ENCODE assay signal across 18 cellular contexts in genomic region chr17:71203953-71204352, GRCh38.
"Had no signal": no experiment of that assay in that cellular context is flagged by ENCODE, and none has a peak within 500 bp of the region (broad histone marks: within the 10 kb centered on the region; RNA-seq: fewer than 3 reads in every experiment).

No MANE protein-coding gene starts in this region.

- DNase-seq: activated CD4-positive, alpha-beta T cell treated with anti-CD3 and anti-CD28 coated beads for 4 hours; activated CD8-positive, alpha-beta T cell treated with anti-CD3 and anti-CD28 coated beads for 36 hours; activated gamma-delta T cell treated with Interleukin-2 at 50 U/mL for 16 hours; activated T-cell treated with anti-CD3 and anti-CD28 coated beads, Interleukin-2, amount 50 U/mL, for 72 hours; amniotic stem cell; body of pancreas; cortex of kidney; effector CD8-positive, alpha-beta T cell; heart right ventricle; psoas muscle; right lobe of liver had no signal

- H3K36me3 Mint-ChIP-seq: activated naive CD8-positive, alpha-beta T cell; WTC11 had no signal

- H3K27me3 ChIP-seq: body of pancreas, gastroesophageal sphincter, heart right ventricle, right lobe of liver had no signal

- H3K27ac Mint-ChIP-seq: activated CD8-positive, alpha-beta T cell treated with anti-CD3 and anti-CD28 coated beads for 36 hours; activated naive CD8-positive, alpha-beta T cell; activated T-cell treated with anti-CD3 and anti-CD28 coated beads, Interleukin-2, amount 50 U/mL, for 72 hours; T-helper 1 cell treated with Interleukin-12 subunit alpha and Interleukin-12 subunit beta and Interleukin-4 antibody, amounts not matched to agents 30 μg/mL and 1 μg/mL, for 36 hours; WTC11 had no signal

- FAIRE-seq: endothelial cell of umbilical vein had no signal

- H3K4me3 ChIP-seq: body of pancreas, gastroesophageal sphincter, heart right ventricle, psoas muscle, right lobe of liver, thoracic aorta had no signal

- H3K27me3 Mint-ChIP-seq: activated CD8-positive, alpha-beta T cell treated with anti-CD3 and anti-CD28 coated beads for 36 hours; activated naive CD8-positive, alpha-beta T cell had no signal

- H3K27ac ChIP-seq: body of pancreas, gastroesophageal sphincter, heart right ventricle, psoas muscle, right lobe of liver, thoracic aorta had no signal

- H3K4me1 Mint-ChIP-seq: neural crest cell, WTC11 had no signal

- H3K4me3 Mint-ChIP-seq: activated CD8-positive, alpha-beta T cell treated with anti-CD3 and anti-CD28 coated beads for 36 hours; activated naive CD8-positive, alpha-beta T cell; activated T-cell treated with anti-CD3 and anti-CD28 coated beads, Interleukin-2, amount 50 U/mL, for 72 hours; neural crest cell; T-helper 1 cell treated with Interleukin-12 subunit alpha and Interleukin-12 subunit beta and Interleukin-4 antibody, amounts not matched to agents 30 μg/mL and 1 μg/mL, for 36 hours; WTC11 had no signal

- H3K36me3 ChIP-seq: gastroesophageal sphincter, heart right ventricle, right lobe of liver, thoracic aorta had no signal

- ATAC-seq: activated CD8-positive, alpha-beta T cell treated with anti-CD3 and anti-CD28 coated beads for 36 hours; activated T-cell treated with anti-CD3 and anti-CD28 coated beads, Interleukin-2, amount 50 U/mL, for 72 hours; body of pancreas; gastroesophageal sphincter; heart right ventricle; right lobe of liver; WTC11 had no signal

- H3K4me1 ChIP-seq: gastroesophageal sphincter, right lobe of liver had no signal

- H3K9me3 ChIP-seq: body of pancreas, gastroesophageal sphincter, psoas muscle, right lobe of liver, thoracic aorta had no signal
